1 cellular context compared by ENCODE assay signal in genomic region chr3:62502315-62503300, GRCh38.
TF ChIP-seq lines count a peak whose summit lies in the region.

No MANE protein-coding gene starts in this region.

TF ChIP-seq in GM23338, 12 proteins besides CTCF, POLR2A, EP300 and RAD21 (continued from another document):
- TF ChIP-seq, protein P1, sequence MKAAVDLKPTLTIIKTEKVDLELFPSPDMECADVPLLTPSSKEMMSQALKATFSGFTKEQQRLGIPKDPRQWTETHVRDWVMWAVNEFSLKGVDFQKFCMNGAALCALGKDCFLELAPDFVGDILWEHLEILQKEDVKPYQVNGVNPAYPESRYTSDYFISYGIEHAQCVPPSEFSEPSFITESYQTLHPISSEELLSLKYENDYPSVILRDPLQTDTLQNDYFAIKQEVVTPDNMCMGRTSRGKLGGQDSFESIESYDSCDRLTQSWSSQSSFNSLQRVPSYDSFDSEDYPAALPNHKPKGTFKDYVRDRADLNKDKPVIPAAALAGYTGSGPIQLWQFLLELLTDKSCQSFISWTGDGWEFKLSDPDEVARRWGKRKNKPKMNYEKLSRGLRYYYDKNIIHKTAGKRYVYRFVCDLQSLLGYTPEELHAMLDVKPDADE (IDR thresholded peaks at IDR 0.05), result no peak
- TF ChIP-seq, protein P2, sequence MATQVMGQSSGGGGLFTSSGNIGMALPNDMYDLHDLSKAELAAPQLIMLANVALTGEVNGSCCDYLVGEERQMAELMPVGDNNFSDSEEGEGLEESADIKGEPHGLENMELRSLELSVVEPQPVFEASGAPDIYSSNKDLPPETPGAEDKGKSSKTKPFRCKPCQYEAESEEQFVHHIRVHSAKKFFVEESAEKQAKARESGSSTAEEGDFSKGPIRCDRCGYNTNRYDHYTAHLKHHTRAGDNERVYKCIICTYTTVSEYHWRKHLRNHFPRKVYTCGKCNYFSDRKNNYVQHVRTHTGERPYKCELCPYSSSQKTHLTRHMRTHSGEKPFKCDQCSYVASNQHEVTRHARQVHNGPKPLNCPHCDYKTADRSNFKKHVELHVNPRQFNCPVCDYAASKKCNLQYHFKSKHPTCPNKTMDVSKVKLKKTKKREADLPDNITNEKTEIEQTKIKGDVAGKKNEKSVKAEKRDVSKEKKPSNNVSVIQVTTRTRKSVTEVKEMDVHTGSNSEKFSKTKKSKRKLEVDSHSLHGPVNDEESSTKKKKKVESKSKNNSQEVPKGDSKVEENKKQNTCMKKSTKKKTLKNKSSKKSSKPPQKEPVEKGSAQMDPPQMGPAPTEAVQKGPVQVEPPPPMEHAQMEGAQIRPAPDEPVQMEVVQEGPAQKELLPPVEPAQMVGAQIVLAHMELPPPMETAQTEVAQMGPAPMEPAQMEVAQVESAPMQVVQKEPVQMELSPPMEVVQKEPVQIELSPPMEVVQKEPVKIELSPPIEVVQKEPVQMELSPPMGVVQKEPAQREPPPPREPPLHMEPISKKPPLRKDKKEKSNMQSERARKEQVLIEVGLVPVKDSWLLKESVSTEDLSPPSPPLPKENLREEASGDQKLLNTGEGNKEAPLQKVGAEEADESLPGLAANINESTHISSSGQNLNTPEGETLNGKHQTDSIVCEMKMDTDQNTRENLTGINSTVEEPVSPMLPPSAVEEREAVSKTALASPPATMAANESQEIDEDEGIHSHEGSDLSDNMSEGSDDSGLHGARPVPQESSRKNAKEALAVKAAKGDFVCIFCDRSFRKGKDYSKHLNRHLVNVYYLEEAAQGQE (IDR thresholded peaks at IDR 0.05; ENCODE audit: unreplicated experiment), result no peak
- TF ChIP-seq STAT1 (IDR thresholded peaks at IDR 0.05; ENCODE audit: unreplicated experiment) (no peak), EZH2 (IDR thresholded peaks at IDR 0.05; ENCODE audit: low read depth, unreplicated experiment) (no peak)
